In genomic region chr10:91788527-91788926, GRCh38 we compare ENCODE assay signal across 1 cellular context.
TF ChIP-seq lines count a peak whose summit lies in the region.

No MANE protein-coding gene starts in this region.

TF ChIP-seq in liver, 16 proteins besides CTCF, POLR2A, EP300 and RAD21 (continued from another document):
- no peak for TF ChIP-seq REST (IDR thresholded peaks at IDR 0.05)
- peak; percentile 85 for TF ChIP-seq SP1 (IDR thresholded peaks at IDR 0.05)
- peak; percentile 45 to 54 for TF ChIP-seq HNF4A (conservative IDR thresholded peaks at IDR 0.05)
- peak; percentile 37 for TF ChIP-seq FOXA1 (IDR thresholded peaks at IDR 0.05)
- peak; percentile 19 for TF ChIP-seq ATF3 (IDR thresholded peaks at IDR 0.05)
- no peak for TF ChIP-seq GABPA (IDR thresholded peaks at IDR 0.05 in 1 of 2, conservative IDR thresholded peaks at IDR 0.05 in 1 of 2)
- no peak for TF ChIP-seq NR2F2 (IDR thresholded peaks at IDR 0.05)
- TF ChIP-seq FOXA2 (IDR thresholded peaks at IDR 0.05) = peak; percentile 46
